8 cellular contexts compared by ENCODE assay signal in the genomic region with DNA sequence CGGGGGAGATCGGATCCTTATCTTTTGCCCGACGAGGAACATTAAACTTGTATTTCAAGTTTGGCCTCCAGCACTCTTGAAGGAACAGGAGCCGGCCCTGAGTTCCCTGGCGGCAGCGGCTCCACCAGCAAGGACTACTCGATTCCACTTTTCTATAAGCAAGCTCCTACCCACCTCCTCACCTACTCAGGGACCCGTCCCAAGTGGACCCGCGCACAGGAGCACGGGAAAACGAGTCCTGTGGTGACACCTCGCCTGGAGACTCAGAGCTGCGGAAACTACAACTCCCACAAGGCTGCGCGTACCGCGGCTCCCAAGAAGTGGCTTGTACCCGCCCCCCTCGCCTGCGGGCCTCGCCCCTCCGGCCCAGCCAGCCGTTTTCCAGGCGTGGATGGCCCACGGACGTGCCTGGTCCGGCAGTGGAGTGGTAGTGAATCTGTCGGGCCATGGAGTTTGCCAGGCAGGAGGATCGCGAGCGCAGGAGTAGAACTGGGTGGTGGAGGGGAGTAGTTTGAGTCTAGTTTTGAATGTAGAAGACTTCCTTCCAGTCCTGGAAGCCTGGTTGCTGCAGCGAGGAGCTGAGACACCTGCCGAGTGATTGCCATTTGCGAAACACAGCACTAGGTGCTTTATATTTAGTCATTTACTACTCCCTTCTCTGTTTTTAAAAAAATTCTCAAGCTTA. TPM values are rescaled to one million over a fixed set of nuclear protein-coding genes. Genes with fewer than 3 reads are reported as not detected.
A peak's percentile ranks its signal among the peaks of the same experiment; 100 is the strongest.
DNase-seq lines count a peak whose midpoint lies in the region; ATAC-seq and TF ChIP-seq lines count a peak whose summit lies in the region.

ACP6 (minus strand) TSS at position 206 of the 685 bp plus-strand sequence. CDS start 476 bp downstream, outside the sequence.

- H3K79me2 ChIP-seq in Loucy (ENCODE audit: insufficient read depth, low read length) (peaks cover 18% of the 10 kb centered on the region), neural cell (replicated peaks; ENCODE audit: insufficient read depth, low read length) (no peaks in the 10 kb centered on the region)

- peaks cover 4% of the 10 kb centered on the region for H4K20me1 ChIP-seq in Loucy (ENCODE audit: insufficient read depth, low read length, poor library complexity, severe bottlenecking)
- H4K20me1 ChIP-seq in neural cell (ENCODE audit: insufficient read depth), result no peaks in the 10 kb centered on the region

- DNase-seq in ELF-1 (ENCODE audit: low read depth, low spot score) (peak; percentile 96), H7 (peak; percentile 94), SIG-M5 treated with dmso at 0.1 percent for 504 hours (lab: John Stamatoyannopoulos, UW; ENCODE audit: unreplicated experiment) (peak; percentile 97), activated gamma-delta T cell treated with Interleukin-2 at 50 U/mL for 16 hours (peak; percentile 82), foreskin fibroblast (peak; percentile 93 to 98)
- DNase-seq in stimulated activated naive CD8-positive, alpha-beta T cell treated with anti-CD3 and anti-CD28 coated beads, Interleukin-15, amount 100 ng/mL, for 72 hours, result peak; percentile 84 to 91

- peaks cover 21% of the 10 kb centered on the region for H3K4me1 Mint-ChIP-seq in stimulated activated naive CD8-positive, alpha-beta T cell treated with anti-CD3 and anti-CD28 coated beads, Interleukin-15, amount 100 ng/mL, for 72 hours

- H3K4me3 ChIP-seq in H7 (ENCODE audit: insufficient read depth, low read depth, low read length) (peak within 1 kb of the TSS; percentile 79), Loucy (ENCODE audit: low read length, poor library complexity, severe bottlenecking) (peak within 1 kb of the TSS; percentile 86), foreskin fibroblast (ENCODE audit: low read depth in 1 of 2, low read length in 2 of 2) (peak within 1 kb of the TSS; percentile 76 to 84), neural cell (ENCODE audit: low read length) (peak within 1 kb of the TSS; percentile 70)

- H3K9me2 ChIP-seq in Loucy (replicated peaks; ENCODE audit: low read depth, low read length) (no peaks in the 10 kb centered on the region), neural cell (ENCODE audit: insufficient read depth, low read length) (no peaks in the 10 kb centered on the region)

- TF ChIP-seq CTCF in Loucy (conservative IDR thresholded peaks at IDR 0.05; ENCODE audit: low read length), result no peak
- no peak for TF ChIP-seq CTCF in foreskin fibroblast (IDR thresholded peaks at IDR 0.05; ENCODE audit: low read depth, low read length)
- no peak for TF ChIP-seq CTCF in neural cell (IDR thresholded peaks at IDR 0.05; ENCODE audit: poor library complexity, severe bottlenecking)

- TF ChIP-seq RAD21 in neural cell (conservative IDR thresholded peaks at IDR 0.05), result no peak

- no peaks in the 10 kb centered on the region for H3K9me3 Mint-ChIP-seq in stimulated activated naive CD8-positive, alpha-beta T cell treated with anti-CD3 and anti-CD28 coated beads, Interleukin-15, amount 100 ng/mL, for 72 hours

- H3K27ac Mint-ChIP-seq in stimulated activated naive CD8-positive, alpha-beta T cell treated with anti-CD3 and anti-CD28 coated beads, Interleukin-15, amount 100 ng/mL, for 72 hours, result peak within 1 kb of the TSS; percentile 89 to 95

- peak within 1 kb of the TSS; percentile 82 for H3K4me2 ChIP-seq in Loucy (ENCODE audit: low read depth, low read length, poor library complexity, severe bottlenecking)
- H3K4me2 ChIP-seq in neural cell (ENCODE audit: low read length), result no peak within 1 kb of the TSS

- no peak for TF ChIP-seq EP300 in neural cell (conservative IDR thresholded peaks at IDR 0.05; ENCODE audit: poor library complexity, severe bottlenecking)

- H2AFZ ChIP-seq in Loucy (ENCODE audit: low read length) (peak within 1 kb of the TSS; percentile 88), neural cell (ENCODE audit: low read depth, low read length) (peak within 1 kb of the TSS; percentile 33)

- peaks cover 23% of the 10 kb centered on the region for H3K4me1 ChIP-seq in Loucy (ENCODE audit: insufficient read depth, low read length, poor library complexity, severe bottlenecking)

- ATAC-seq in stimulated activated naive CD8-positive, alpha-beta T cell treated with anti-CD3 and anti-CD28 coated beads, Interleukin-15, amount 100 ng/mL, for 72 hours, result peak; percentile 96

- H3K27me3 Mint-ChIP-seq in stimulated activated naive CD8-positive, alpha-beta T cell treated with anti-CD3 and anti-CD28 coated beads, Interleukin-15, amount 100 ng/mL, for 72 hours, result peaks cover 6% of the 10 kb centered on the region

- no peaks in the 10 kb centered on the region for H3K27me3 ChIP-seq in H7 (ENCODE audit: control insufficient read depth, insufficient read depth, low read length)
- H3K27me3 ChIP-seq in Loucy (ENCODE audit: insufficient read depth, low read length, poor library complexity, severe bottlenecking), result no peaks in the 10 kb centered on the region
- H3K27me3 ChIP-seq in neural cell (ENCODE audit: insufficient read depth, low read depth, low read length), result peaks cover 9% of the 10 kb centered on the region

- no peaks in the 10 kb centered on the region for H3F3A ChIP-seq in Loucy (ENCODE audit: low read depth)
- no peaks in the 10 kb centered on the region for H3F3A ChIP-seq in neural cell (ENCODE audit: insufficient read depth, low read length, poor library complexity, severe bottlenecking)

- peak within 1 kb of the TSS; percentile 95 to 98 for H3K4me3 Mint-ChIP-seq in stimulated activated naive CD8-positive, alpha-beta T cell treated with anti-CD3 and anti-CD28 coated beads, Interleukin-15, amount 100 ng/mL, for 72 hours

- no peak within 1 kb of the TSS for H3K27ac ChIP-seq in neural cell (ENCODE audit: low read length)

- H3K9ac ChIP-seq in Loucy (ENCODE audit: low read depth, low read length, poor library complexity, severe bottlenecking), result peak within 1 kb of the TSS; percentile 74
- H3K9ac ChIP-seq in neural cell (ENCODE audit: low read length), result peak within 1 kb of the TSS; percentile 43

- H3K36me3 ChIP-seq in H7 (replicated peaks; ENCODE audit: control insufficient read depth, insufficient read depth, low read length), result no peaks in the 10 kb centered on the region
- no peaks in the 10 kb centered on the region for H3K36me3 ChIP-seq in Loucy (ENCODE audit: insufficient read depth, low read length)
- H3K36me3 ChIP-seq in neural cell (ENCODE audit: insufficient read depth, low read length), result no peaks in the 10 kb centered on the region

- H3K9me3 ChIP-seq in Loucy (ENCODE audit: insufficient read depth, low read depth, low read length) (no peaks in the 10 kb centered on the region), neural cell (ENCODE audit: low read length) (no peaks in the 10 kb centered on the region)

TF ChIP-seq in neural cell, 6 proteins besides CTCF, POLR2A, EP300 and RAD21:
- TF ChIP-seq EZH2 (IDR thresholded peaks at IDR 0.05; ENCODE audit: borderline replicate concordance, insufficient read depth, low read length, poor library complexity, severe bottlenecking) (no peak), MXI1 (conservative IDR thresholded peaks at IDR 0.05; ENCODE audit: poor library complexity, severe bottlenecking) (no peak), TAF1 (IDR thresholded peaks at IDR 0.05; ENCODE audit: low read depth) (no peak), SMC3 (conservative IDR thresholded peaks at IDR 0.05; ENCODE audit: poor library complexity) (no peak), POLR2AphosphoS5 (IDR thresholded peaks at IDR 0.05) (no peak), REST (IDR thresholded peaks at IDR 0.05; ENCODE audit: borderline replicate concordance) (no peak)
TF ChIP-seq in neural cell: peak in this region for 0.

RNA-seq across cellular contexts. Expression of gene ACP6, which starts in this region (rescaled TPM):
- 21.0 and 38.5 TPM in 2 replicates for total RNA-seq in H7 (2014; rRNA removed; shearing (Covaris generic))
- polyA plus RNA-seq in neural cell, result 2.9 and 5.0 TPM in 2 replicates
- polyA minus RNA-seq in neural cell, result 2.4 and 2.7 TPM in 2 replicates
